1 cellular context compared by ENCODE assay signal in the genomic region with DNA sequence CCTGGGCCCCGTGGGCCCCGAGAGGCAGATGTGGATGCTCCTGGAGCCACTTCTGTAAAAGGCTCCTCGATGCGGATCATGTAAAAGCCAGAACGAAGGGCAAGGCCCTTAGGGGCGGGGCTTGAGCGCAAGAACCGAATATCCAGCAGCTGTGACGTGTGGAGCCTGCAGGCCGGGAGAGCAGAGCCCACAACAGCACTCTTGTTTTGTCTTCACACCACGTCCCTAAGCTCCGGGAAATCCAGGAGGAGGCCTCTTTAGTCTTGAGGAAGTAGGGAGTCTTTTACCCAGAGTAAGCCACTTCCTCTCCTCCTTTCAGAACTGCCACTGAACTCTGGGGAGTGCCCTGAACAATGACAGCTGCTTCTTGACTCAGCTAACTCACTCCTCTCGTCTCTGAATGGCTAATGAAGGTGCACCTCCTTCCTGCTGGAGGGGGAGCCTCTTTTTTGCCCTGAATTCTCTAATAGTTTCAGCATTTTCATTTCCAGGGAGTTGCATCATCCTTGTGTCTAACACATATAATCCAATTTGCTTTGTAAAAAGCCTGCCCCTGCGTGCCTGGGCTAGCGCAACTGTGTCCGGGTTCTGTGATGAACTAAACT.
TF ChIP-seq lines count a peak whose summit lies in the region.

No MANE protein-coding gene starts in this region.

TF ChIP-seq in endothelial cell of umbilical vein, 7 proteins besides CTCF, POLR2A, EP300 and RAD21 (continued from another document):
- TF ChIP-seq MYC (IDR thresholded peaks at IDR 0.05; ENCODE audit: low read depth, low read length) = no peak
- TF ChIP-seq GATA2 (IDR thresholded peaks at IDR 0.05; ENCODE audit: insufficient read depth, insufficient read length, low read depth, low read length) = no peak
- no peak for TF ChIP-seq FOS (IDR thresholded peaks at IDR 0.05; ENCODE audit: borderline replicate concordance, insufficient read depth, low read length)
